In the genomic region with DNA sequence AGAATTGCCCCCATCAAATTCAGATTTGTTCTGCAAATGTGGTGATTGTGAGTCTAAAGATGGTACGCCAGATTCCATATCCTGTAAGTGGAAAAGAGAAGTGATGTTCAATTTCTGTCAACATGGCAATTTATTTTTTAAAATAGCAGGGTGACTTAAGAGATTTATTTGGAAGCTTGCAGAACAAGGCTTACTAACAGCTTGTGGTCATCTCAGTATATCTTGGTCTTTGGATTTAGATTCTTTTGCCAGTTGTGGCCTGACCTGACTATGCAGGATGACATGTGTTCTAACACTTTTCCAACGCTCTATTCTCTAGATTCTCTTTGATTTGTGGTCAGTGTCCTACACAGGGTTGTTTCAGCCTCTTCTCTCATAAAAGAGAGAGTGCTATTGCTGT, we compare ENCODE assay signal across 15 cellular contexts.
DNase-seq lines count a peak whose midpoint lies in the region; ATAC-seq and TF ChIP-seq lines count a peak whose summit lies in the region.
"Had no signal": no experiment of that assay in that cellular context is flagged by ENCODE, and none has a peak within 500 bp of the region (broad histone marks: within the 10 kb centered on the region; RNA-seq: fewer than 3 reads in every experiment).

No MANE protein-coding gene starts in this region.

- no peak overlapping the region for H3K4me3 Mint-ChIP-seq in activated CD4-positive, alpha-beta memory T cell treated with anti-CD3 and anti-CD28 coated beads, Interleukin-2, amount 10 ng/mL, durations not matched to agents 7 days and 5 days

- H3K4me1 Mint-ChIP-seq in activated CD4-positive, alpha-beta memory T cell treated with anti-CD3 and anti-CD28 coated beads, Interleukin-2, amount 10 ng/mL, durations not matched to agents 7 days and 5 days: peaks cover 34% of the 10 kb centered on the region

- POLR2A ChIA-PET in activated CD4-positive, alpha-beta memory T cell treated with anti-CD3 and anti-CD28 coated beads, Interleukin-2, amount 10 ng/mL, durations not matched to agents 7 days and 5 days (lab: Charles Lee): interaction anchor here (2.8 kb wide), 1 partner anchor 17 kb away, joined by 6 read pairs; no protein-coding TSS in a partner anchor

- TF ChIP-seq CTCF in heart left ventricle (IDR thresholded peaks at IDR 0.05): no peak
- no peak for TF ChIP-seq CTCF in fibroblast of the aortic adventitia (IDR thresholded peaks at IDR 0.05; ENCODE audit: insufficient read depth, low read length)

- peak overlapping the region; percentile 75 for H3K27ac Mint-ChIP-seq in activated CD4-positive, alpha-beta memory T cell treated with anti-CD3 and anti-CD28 coated beads, Interleukin-2, amount 10 ng/mL, durations not matched to agents 7 days and 5 days

- H3K27ac ChIP-seq in heart left ventricle: peak overlapping the region in 5 of 12 donors; percentile 29 to 71 (median 33)
- H3K27ac ChIP-seq: C4-2B, Peyer's patch, VCaP had no signal

- peaks cover 3% of the 10 kb centered on the region for H3K27me3 Mint-ChIP-seq in activated CD4-positive, alpha-beta memory T cell treated with anti-CD3 and anti-CD28 coated beads, Interleukin-2, amount 10 ng/mL, durations not matched to agents 7 days and 5 days

- CTCF ChIA-PET in activated CD4-positive, alpha-beta memory T cell treated with anti-CD3 and anti-CD28 coated beads, Interleukin-2, amount 10 ng/mL, durations not matched to agents 7 days and 5 days (lab: Charles Lee): no interaction called here

- ATAC-seq in heart left ventricle: peak; percentile 7 to 48 (median 38)
- ATAC-seq in HG02840 (IDR thresholded peaks at IDR 0.05; ENCODE audit: low FRiP score, unreplicated experiment): no peak
- no peak for ATAC-seq in GM21515 (IDR thresholded peaks at IDR 0.05; ENCODE audit: unreplicated experiment)
- ATAC-seq: left lobe of liver had no signal

- 36 to 49% (median 44%) methylated on average over 2 of the region's 2 CpGs for WGBS in heart left ventricle, 4 donors

- TF ChIP-seq POLR2A in heart left ventricle (IDR thresholded peaks at IDR 0.05): no peak

- no peaks in the 10 kb centered on the region for H3K9me3 ChIP-seq in heart left ventricle
- H3K9me3 ChIP-seq: Peyer's patch had no signal

- H3K36me3 ChIP-seq in heart left ventricle: no peaks in the 10 kb centered on the region
- H3K36me3 ChIP-seq: Peyer's patch had no signal

- DNase-seq in heart left ventricle: no peak
- DNase-seq in cardiac septum (ENCODE audit: low spot score): no peak
- DNase-seq in activated CD4-positive, alpha-beta memory T cell treated with anti-CD3 and anti-CD28 coated beads, Interleukin-2, amount 10 ng/mL, durations not matched to agents 7 days and 5 days: no peak
- DNase-seq in fibroblast of the aortic adventitia (ENCODE audit: low read depth): peak; percentile 30
- DNase-seq in stromal cell of bone marrow (ENCODE audit: low read depth): peak; percentile 45
- no peak for DNase-seq in 8988T
- DNase-seq: cortex of kidney, glutamatergic neuron, nucleus accumbens, Peyer's patch had no signal

- H3K4me3 ChIP-seq in heart left ventricle (no peak overlapping the region), fibroblast of the aortic adventitia (ENCODE audit: low read depth, low read length) (no peak overlapping the region)
- H3K4me3 ChIP-seq: Peyer's patch had no signal

- peaks cover 0 to 60% (median 38%) of the 10 kb centered on the region in 12 donors for H3K4me1 ChIP-seq in heart left ventricle
- H3K4me1 ChIP-seq: Peyer's patch had no signal

- no peaks in the 10 kb centered on the region for H3K27me3 ChIP-seq in heart left ventricle
- H3K27me3 ChIP-seq: Peyer's patch had no signal

- intact Hi-C loops in heart left ventricle (cut with DNase I) (no loop called here), cardiac septum (cut with DNase I) (no loop called here)

- H3K36me3 Mint-ChIP-seq in activated CD4-positive, alpha-beta memory T cell treated with anti-CD3 and anti-CD28 coated beads, Interleukin-2, amount 10 ng/mL, durations not matched to agents 7 days and 5 days (ENCODE audit: low read depth): peaks cover 7% of the 10 kb centered on the region

- H3K9me3 Mint-ChIP-seq in activated CD4-positive, alpha-beta memory T cell treated with anti-CD3 and anti-CD28 coated beads, Interleukin-2, amount 10 ng/mL, durations not matched to agents 7 days and 5 days: no peaks in the 10 kb centered on the region

Comparison
In these comparisons a context has a peak if more than half of its experiments do, and no peak if none do; other contexts are left out.
1. ATAC-seq: peak in heart left ventricle (4 of 4); none in HG02840 (single experiment) and GM21515 (single experiment).
2. DNase-seq: peak in fibroblast of the aortic adventitia (single experiment) and stromal cell of bone marrow (single experiment); none in heart left ventricle (0 of 5), cardiac septum (single experiment), activated CD4-positive, alpha-beta memory T cell treated with anti-CD3 and anti-CD28 coated beads, Interleukin-2, amount 10 ng/mL, durations not matched to agents 7 days and 5 days (single experiment) and 8988T (single experiment).